ENCODE assay signal across 1 cellular context in genomic region chr7:75991531-75992082, GRCh38.
TF ChIP-seq lines count a peak whose summit lies in the region.

No MANE protein-coding gene starts in this region.

TF ChIP-seq in K562, 482 proteins besides CTCF, POLR2A, EP300 and RAD21:
- TF ChIP-seq TRIM25 (IDR thresholded peaks at IDR 0.05; ENCODE audit: borderline replicate concordance) = 0 out of 2 replicates have a peak, but pooled peaks have one; percentile 2
- no peak for TF ChIP-seq ZNF695 (CRISPR knock-in tag; IDR thresholded peaks at IDR 0.05)
